ENCODE assay signal across 9 cellular contexts in the genomic region with DNA sequence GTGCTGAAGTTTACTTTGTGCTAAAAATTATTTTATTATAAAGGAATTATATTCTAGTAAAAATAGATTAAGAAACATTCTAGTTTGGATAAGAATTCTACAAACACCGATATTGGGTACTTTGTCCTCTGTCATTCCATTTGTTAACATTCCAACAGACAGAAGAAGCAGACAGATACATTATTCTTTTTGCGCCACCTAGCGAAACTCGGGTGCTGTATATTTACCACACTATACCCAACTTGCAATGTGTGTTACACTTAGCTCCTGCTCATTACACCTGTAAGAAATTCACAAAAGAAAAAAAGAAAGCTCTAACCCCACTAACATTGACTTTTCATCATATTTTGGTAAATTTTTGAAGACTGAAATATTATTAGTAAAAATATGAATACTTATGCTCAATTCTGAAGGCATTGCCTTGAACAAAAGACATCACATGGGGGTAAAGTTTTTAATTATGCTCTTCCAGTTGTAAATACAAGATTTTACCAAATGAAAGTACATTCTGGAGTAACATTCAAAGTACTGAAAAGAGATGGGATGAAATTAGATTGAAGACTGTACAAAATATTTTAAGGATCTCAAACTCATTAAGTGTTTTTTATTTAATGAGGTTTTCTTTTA.
A peak's percentile ranks its signal among the peaks of the same experiment; 100 is the strongest.
DNase-seq lines count a peak whose midpoint lies in the region; ATAC-seq and TF ChIP-seq lines count a peak whose summit lies in the region.
"Had no signal": no experiment of that assay in that cellular context is flagged by ENCODE, and none has a peak within 500 bp of the region (broad histone marks: within the 10 kb centered on the region; RNA-seq: fewer than 3 reads in every experiment).

No MANE protein-coding gene starts in this region.

- H3K79me2 ChIP-seq in DOHH2 (ENCODE audit: control insufficient read depth, low read length), result no peaks in the 10 kb centered on the region

- CTCF ChIA-PET in activated naive CD4-positive, alpha-beta T cell treated with anti-CD3 and anti-CD28 coated beads, Interleukin-2, amount 10 ng/mL, durations not matched to agents 7 days and 5 days (lab: Charles Lee), result interaction anchor here (0.9 to 2.8 kb wide), 8 partner anchors 8 to 828 kb away, joined by 3 to 18 read pairs (median 4); no protein-coding TSS in a partner anchor

- H3K27ac Mint-ChIP-seq in activated naive CD4-positive, alpha-beta T cell treated with anti-CD3 and anti-CD28 coated beads, Interleukin-2, amount 10 ng/mL, durations not matched to agents 7 days and 5 days, result no peak overlapping the region
- H3K27ac Mint-ChIP-seq in progenitor cell of endocrine pancreas, result no peak overlapping the region
- H3K27ac Mint-ChIP-seq: activated naive CD4-positive, alpha-beta T cell treated with anti-CD3 and anti-CD28 coated beads, Interleukin-2, amount 50 U/mL, for 24 hours had no signal

- H3K9me3 Mint-ChIP-seq in activated naive CD4-positive, alpha-beta T cell treated with anti-CD3 and anti-CD28 coated beads, Interleukin-2, amount 10 ng/mL, durations not matched to agents 7 days and 5 days, result no peaks in the 10 kb centered on the region
- peaks cover 6% of the 10 kb centered on the region for H3K9me3 Mint-ChIP-seq in progenitor cell of endocrine pancreas (ENCODE audit: low read depth)
- H3K9me3 Mint-ChIP-seq: activated naive CD4-positive, alpha-beta T cell treated with anti-CD3 and anti-CD28 coated beads, Interleukin-2, amount 50 U/mL, for 24 hours had no signal

- no peaks in the 10 kb centered on the region for H3K36me3 Mint-ChIP-seq in activated naive CD4-positive, alpha-beta T cell treated with anti-CD3 and anti-CD28 coated beads, Interleukin-2, amount 10 ng/mL, durations not matched to agents 7 days and 5 days
- H3K36me3 Mint-ChIP-seq in progenitor cell of endocrine pancreas (ENCODE audit: insufficient read depth), result peaks cover 2% of the 10 kb centered on the region

- no peaks in the 10 kb centered on the region for H3K9me2 ChIP-seq in DOHH2 (replicated peaks; ENCODE audit: control insufficient read depth, low read length)

- no peak overlapping the region for H3K4me3 ChIP-seq in DOHH2 (ENCODE audit: low read length)

- H3K4me3 Mint-ChIP-seq in activated naive CD4-positive, alpha-beta T cell treated with anti-CD3 and anti-CD28 coated beads, Interleukin-2, amount 10 ng/mL, durations not matched to agents 7 days and 5 days, result no peak overlapping the region
- H3K4me3 Mint-ChIP-seq in progenitor cell of endocrine pancreas (ENCODE audit: low read depth), result no peak overlapping the region
- H3K4me3 Mint-ChIP-seq: activated naive CD4-positive, alpha-beta T cell treated with anti-CD3 and anti-CD28 coated beads, Interleukin-2, amount 50 U/mL, for 24 hours had no signal

- no peaks in the 10 kb centered on the region for H3F3A ChIP-seq in DOHH2 (ENCODE audit: control insufficient read depth, insufficient read depth)

- H3K27ac ChIP-seq in DOHH2 (ENCODE audit: low read depth, low read length), result no peak overlapping the region

- DNase-seq in NOMO-1 treated with DMSO at 0.1 percent for 48 hours (lab: John Stamatoyannopoulos, UW; ENCODE audit: unreplicated experiment), result peak; percentile 59
- peak; percentile 45 for DNase-seq in activated naive CD4-positive, alpha-beta T cell treated with anti-CD3 and anti-CD28 coated beads, Interleukin-2, amount 10 ng/mL, durations not matched to agents 7 days and 5 days
- peak; percentile 41 for DNase-seq in Right ventricle myocardium superior
- DNase-seq in progenitor cell of endocrine pancreas (ENCODE audit: low spot score, unreplicated experiment), result peak; percentile 23
- DNase-seq in GM19240 (ENCODE audit: insufficient read length, low spot score), result no peak

- H3K27me3 Mint-ChIP-seq in activated naive CD4-positive, alpha-beta T cell treated with anti-CD3 and anti-CD28 coated beads, Interleukin-2, amount 10 ng/mL, durations not matched to agents 7 days and 5 days, result no peaks in the 10 kb centered on the region
- H3K27me3 Mint-ChIP-seq in progenitor cell of endocrine pancreas, result no peaks in the 10 kb centered on the region
- H3K27me3 Mint-ChIP-seq: activated naive CD4-positive, alpha-beta T cell treated with anti-CD3 and anti-CD28 coated beads, Interleukin-2, amount 50 U/mL, for 24 hours had no signal

- H3K4me1 Mint-ChIP-seq in activated naive CD4-positive, alpha-beta T cell treated with anti-CD3 and anti-CD28 coated beads, Interleukin-2, amount 10 ng/mL, durations not matched to agents 7 days and 5 days, result no peaks in the 10 kb centered on the region
- H3K4me1 Mint-ChIP-seq in progenitor cell of endocrine pancreas (ENCODE audit: low read depth), result peaks cover 17% of the 10 kb centered on the region
- H3K4me1 Mint-ChIP-seq: activated naive CD4-positive, alpha-beta T cell treated with anti-CD3 and anti-CD28 coated beads, Interleukin-2, amount 50 U/mL, for 24 hours had no signal

- no peaks in the 10 kb centered on the region for H3K36me3 ChIP-seq in DOHH2 (ENCODE audit: control insufficient read depth, low read length)

- peaks cover 17% of the 10 kb centered on the region; the same call in 1 of the 2 replicates for H3K4me1 ChIP-seq in DOHH2 (ENCODE audit: control insufficient read depth, low read length)

- intact Hi-C loops in Right ventricle myocardium superior (cut with DNase I), result loop anchor here (5.0 to 10.0 kb wide), 2 partner anchors 340 to 817 kb away; no protein-coding TSS in a partner anchor

- ATAC-seq in GM21360 (IDR thresholded peaks at IDR 0.05; ENCODE audit: unreplicated experiment) (peak; percentile 90), HG03565 (IDR thresholded peaks at IDR 0.05; ENCODE audit: unreplicated experiment) (peak; percentile 94), Right ventricle myocardium superior (ENCODE audit: poor library complexity) (peak; percentile 90)

- H3K4me2 ChIP-seq in DOHH2 (ENCODE audit: low read length), result no peak overlapping the region

- H3K9me3 ChIP-seq in DOHH2 (ENCODE audit: control insufficient read depth, insufficient read depth, low read length), result no peaks in the 10 kb centered on the region

- TF ChIP-seq CTCF in DOHH2 (IDR thresholded peaks at IDR 0.05; ENCODE audit: low read depth, low read length, poor library complexity, severe bottlenecking) (peak; percentile 69), progenitor cell of endocrine pancreas (IDR thresholded peaks at IDR 0.05; ENCODE audit: unreplicated experiment) (peak; percentile 83)

- H4K20me1 ChIP-seq in DOHH2 (ENCODE audit: control insufficient read depth, insufficient read depth, low read depth, low read length), result no peaks in the 10 kb centered on the region

- H3K27me3 ChIP-seq in DOHH2 (ENCODE audit: control insufficient read depth, low read length), result no peaks in the 10 kb centered on the region
